In genomic region chr12:57465030-57465746, GRCh38 we compare ENCODE assay signal across 28 cellular contexts. TPM values are rescaled to one million over a fixed set of nuclear protein-coding genes. Genes with fewer than 3 reads are reported as not detected.
DNase-seq lines count a peak whose midpoint lies in the region; ATAC-seq and TF ChIP-seq lines count a peak whose summit lies in the region.
"Had no signal": no experiment of that assay in that cellular context is flagged by ENCODE, and none has a peak within 500 bp of the region (broad histone marks: within the 10 kb centered on the region; RNA-seq: fewer than 3 reads in every experiment).

No MANE protein-coding gene starts in this region.

- H3K9me3 Mint-ChIP-seq in CD14-positive monocyte (peaks cover 0 to 10% (median 1%) of the 10 kb centered on the region in 7 donors), natural killer cell (no peaks in the 10 kb centered on the region)
- H3K9me3 Mint-ChIP-seq: endodermal cell had no signal

- DNase-seq in CD14-positive monocyte (ENCODE audit: low spot score) (no peak), T-helper 17 cell (no peak), natural killer cell (no peak), SHP77 (lab: John Stamatoyannopoulos, UW) (no peak), dedifferentiated amniotic fluid mesenchymal stem cell (ENCODE audit: extremely low spot score) (no peak)
- DNase-seq: activated CD4-positive, alpha-beta T cell treated with anti-CD3 and anti-CD28 coated beads for 48 hours; caudate nucleus; cortex of kidney; DMS 273 treated with DMSO at 0.1 percent for 48 hours; endodermal cell; mesenchymal stem cell; NCI-H1048; NCI-H1694 treated with DMSO at 0.1 percent for 48 hours; NCI-H446 treated with DMSO at 0.1 percent for 48 hours; NCI-H774; SIG-M5; stimulated activated CD4-positive, alpha-beta T cell treated with anti-CD3 and anti-CD28 coated beads, Interleukin-4, amount 100 ng/mL, for 24 hours; SW 1271; T1000; transverse colon had no signal

- TF ChIP-seq CTCF in CD14-positive monocyte (IDR thresholded peaks at IDR 0.05) (no peak), natural killer cell (IDR thresholded peaks at IDR 0.05) (no peak)

- H3K4me1 Mint-ChIP-seq in CD14-positive monocyte (peaks cover 51% of the 10 kb centered on the region), T-helper 17 cell (peaks cover 43% of the 10 kb centered on the region), natural killer cell (peaks cover 69 to 73% of the 10 kb centered on the region in 2 donors)

- ATAC-seq in T-helper 17 cell, result no peak
- no peak for ATAC-seq in natural killer cell
- ATAC-seq in HG03457 (IDR thresholded peaks at IDR 0.05; ENCODE audit: unreplicated experiment), result no peak
- ATAC-seq: esophagus mucosa, K562, left lobe of liver had no signal

- no peaks in the 10 kb centered on the region for H3K9me3 ChIP-seq in T-helper 17 cell (ENCODE audit: control insufficient read depth, low read length, poor library complexity, severe bottlenecking)
- H3K9me3 ChIP-seq: transverse colon had no signal

- H3K27me3 Mint-ChIP-seq in CD14-positive monocyte (ENCODE audit: low read depth in 3 of 3) (peaks cover 42 to 51% (median 45%) of the 10 kb centered on the region in 3 donors), T-helper 17 cell (peaks cover 14% of the 10 kb centered on the region), natural killer cell (ENCODE audit: low read depth in 2 of 2) (peaks cover 0 to 14% of the 10 kb centered on the region in 2 donors)

- intact Hi-C loops in CD14-positive monocyte (cut with micrococcal nuclease) (no loop called here), natural killer cell (cut with micrococcal nuclease) (no loop called here)

- H3K36me3 Mint-ChIP-seq in CD14-positive monocyte (peaks cover 30 to 38% of the 10 kb centered on the region in 2 donors), T-helper 17 cell (ENCODE audit: low read depth) (peaks cover 5% of the 10 kb centered on the region), natural killer cell (no peaks in the 10 kb centered on the region)

- H3K4me3 Mint-ChIP-seq in CD14-positive monocyte (peak overlapping the region; percentile 6 to 8), T-helper 17 cell (no peak overlapping the region), natural killer cell (peak overlapping the region; percentile 56)
- H3K4me3 Mint-ChIP-seq: endodermal cell had no signal

- H3K27ac Mint-ChIP-seq in CD14-positive monocyte (peak overlapping the region in 3 of 7 donors; percentile 7 to 27 (median 16)), T-helper 17 cell (peak overlapping the region; percentile 79), natural killer cell (peak overlapping the region; percentile 62 to 80)
- H3K27ac Mint-ChIP-seq: endodermal cell had no signal

RNA-seq across cellular contexts. Expression of gene GLI1, which starts 5.6 kb away (rescaled TPM):
- not detected for polyA plus RNA-seq in CD14-positive monocyte
- total RNA-seq in T-helper 17 cell, result under 1 TPM; 0.10 to 0.22 TPM
- 1 to 10 TPM in 1 of 3 donors, under 1 TPM in 2; 0.50 to 1.4 (median 0.99) TPM for total RNA-seq in natural killer cell

RNA-seq across cellular contexts. Expression of gene INHBE, which starts 10.1 kb away (rescaled TPM):
- not detected for polyA plus RNA-seq in CD14-positive monocyte
- total RNA-seq in T-helper 17 cell (not detected), natural killer cell (not detected)
- total RNA-seq: esophagus mucosa, transverse colon had no signal

RNA-seq across cellular contexts. Expression of gene ARHGAP9, which starts 14.5 kb away (rescaled TPM):
- polyA plus RNA-seq in CD14-positive monocyte, result 100 to 1,000 TPM; 211 to 213 TPM
- total RNA-seq in T-helper 17 cell, result 100 to 1,000 TPM; 225 to 295 TPM
- 1,000 to 10,000 TPM in 2 of 3 donors, 100 to 1,000 TPM in 1; 558 to 1,091 (median 1,015) TPM for total RNA-seq in natural killer cell
- total RNA-seq: H4 had no signal

RNA-seq across cellular contexts. Expression of gene MARS1, which starts 22.7 kb away (rescaled TPM):
- 10 to 100 TPM; 63.5 to 79.8 TPM for polyA plus RNA-seq in CD14-positive monocyte
- total RNA-seq in T-helper 17 cell (100 to 1,000 TPM; 175 to 180 TPM), natural killer cell (100 to 1,000 TPM; 200 to 237 (median 218) TPM)

RNA-seq across cellular contexts. Expression of gene INHBC, which starts 30.6 kb away (rescaled TPM):
- polyA plus RNA-seq in CD14-positive monocyte, result not detected
- not detected for total RNA-seq in T-helper 17 cell
- total RNA-seq in natural killer cell, result under 1 TPM; 0.18 to 0.35 (median 0.31) TPM
- total RNA-seq: activated CD8-positive, alpha-beta memory T cell treated with anti-CD3 and anti-CD28 coated beads for 36 hours; endodermal cell; esophagus mucosa; fibroblast of villous mesenchyme; H4; osteoblast; transverse colon had no signal
